8 cellular contexts compared by ENCODE assay signal in the genomic region with DNA sequence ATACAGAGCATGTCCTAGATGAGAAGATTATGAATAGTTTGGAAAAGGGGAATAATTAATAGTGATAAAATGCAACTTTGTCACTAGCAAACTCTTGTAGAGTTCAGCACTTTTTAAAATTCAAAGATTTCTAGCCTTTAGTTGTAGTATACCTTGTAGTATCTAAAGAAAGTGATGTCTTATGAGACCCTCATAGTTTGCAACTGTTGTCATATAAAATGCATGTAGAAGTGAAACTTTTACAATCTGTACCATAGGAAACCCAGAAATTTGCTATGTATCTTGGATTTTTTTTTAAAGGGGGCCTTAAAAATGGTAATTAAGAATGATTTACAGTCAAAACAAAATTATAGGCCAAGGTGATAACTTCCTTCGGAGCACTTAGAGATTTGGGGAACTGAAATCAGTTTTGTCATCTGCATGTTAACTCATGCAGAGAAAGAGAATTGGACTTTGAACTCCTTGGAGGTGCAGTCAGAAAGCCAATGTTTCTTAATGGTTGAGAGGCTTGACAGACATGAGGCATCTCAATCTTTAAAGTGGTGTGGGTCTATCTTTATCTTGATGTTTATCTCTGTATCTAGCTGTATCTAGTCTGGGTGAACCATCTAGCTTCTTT. TPM values are rescaled to one million over a fixed set of nuclear protein-coding genes. Genes with fewer than 3 reads are reported as not detected.
A peak's percentile ranks its signal among the peaks of the same experiment; 100 is the strongest.
DNase-seq lines count a peak whose midpoint lies in the region; ATAC-seq and TF ChIP-seq lines count a peak whose summit lies in the region.

No MANE protein-coding gene starts in this region.

- no peak overlapping the region for H3K14ac ChIP-seq in mesenchymal stem cell (ENCODE audit: low read length in 2 of 2)

- CTCF ChIA-PET in activated CD8-positive, alpha-beta memory T cell treated with anti-CD3 and anti-CD28 coated beads, Interleukin-2, amount 10 ng/mL, durations not matched to agents 7 days and 5 days (lab: Charles Lee), result no interaction called here

- H3K9me3 Mint-ChIP-seq in HFFc6, result no peaks in the 10 kb centered on the region
- no peaks in the 10 kb centered on the region for H3K9me3 Mint-ChIP-seq in stimulated activated effector memory CD8-positive, alpha-beta T cell treated with anti-CD3 and anti-CD28 coated beads, Interleukin-12 subunit alpha, Interleukin-12 subunit beta, amount 100 ng/mL, for 72 hours
- no peaks in the 10 kb centered on the region for H3K9me3 Mint-ChIP-seq in activated CD8-positive, alpha-beta memory T cell treated with anti-CD3 and anti-CD28 coated beads, Interleukin-2, amount 10 ng/mL, durations not matched to agents 7 days and 5 days (ENCODE audit: low read depth)

- no peaks in the 10 kb centered on the region for H3K27me3 ChIP-seq in mesenchymal stem cell (ENCODE audit: control insufficient read depth in 1 of 2, insufficient read depth in 1 of 2, low read length in 2 of 2)

- no peaks in the 10 kb centered on the region for H3K9me3 ChIP-seq in mesenchymal stem cell (ENCODE audit: control insufficient read depth, low read length)

- H3K36me3 Mint-ChIP-seq in HFFc6 (ENCODE audit: low read depth), result no peaks in the 10 kb centered on the region
- H3K36me3 Mint-ChIP-seq in stimulated activated effector memory CD8-positive, alpha-beta T cell treated with anti-CD3 and anti-CD28 coated beads, Interleukin-12 subunit alpha, Interleukin-12 subunit beta, amount 100 ng/mL, for 72 hours, result no peaks in the 10 kb centered on the region
- peaks cover 2% of the 10 kb centered on the region for H3K36me3 Mint-ChIP-seq in activated CD8-positive, alpha-beta memory T cell treated with anti-CD3 and anti-CD28 coated beads, Interleukin-2, amount 10 ng/mL, durations not matched to agents 7 days and 5 days

- no peak overlapping the region for H4K91ac ChIP-seq in mesenchymal stem cell (ENCODE audit: low read length)

- H3K27me3 Mint-ChIP-seq in HFFc6 (ENCODE audit: insufficient read depth), result no peaks in the 10 kb centered on the region
- peaks cover 29% of the 10 kb centered on the region for H3K27me3 Mint-ChIP-seq in activated CD8-positive, alpha-beta memory T cell treated with anti-CD3 and anti-CD28 coated beads, Interleukin-2, amount 10 ng/mL, durations not matched to agents 7 days and 5 days

- no peak overlapping the region for H2BK120ac ChIP-seq in mesenchymal stem cell (ENCODE audit: low read depth, low read length)

- peak overlapping the region in 1 of 2 experiments; percentile 91 for H3K4me3 ChIP-seq in mesenchymal stem cell (ENCODE audit: insufficient read depth in 1 of 2, low read depth in 1 of 2, low read length in 2 of 2)

- H3K18ac ChIP-seq in mesenchymal stem cell (ENCODE audit: low read depth in 1 of 2, low read length in 2 of 2), result no peak overlapping the region

- peaks cover 7% of the 10 kb centered on the region for H3K4me1 ChIP-seq in mesenchymal stem cell (ENCODE audit: control insufficient read depth, insufficient read depth, low read depth, low read length)

- H3K23ac ChIP-seq in mesenchymal stem cell (ENCODE audit: low read length in 2 of 2), result no peak overlapping the region

- H3K79me1 ChIP-seq in mesenchymal stem cell (replicated peaks; ENCODE audit: low read length, poor library complexity, severe bottlenecking), result no peaks in the 10 kb centered on the region

- 98% methylated on average over 1 of the region's 1 CpG for WGBS in mesenchymal stem cell

- no peak overlapping the region for H2BK12ac ChIP-seq in mesenchymal stem cell (ENCODE audit: low read length in 2 of 2)

- H2AFZ ChIP-seq in mesenchymal stem cell (ENCODE audit: low read depth, low read length), result no peak overlapping the region

- H3K4me2 ChIP-seq in mesenchymal stem cell (ENCODE audit: low read length, poor library complexity, severe bottlenecking), result no peak overlapping the region

- H2AK5ac ChIP-seq in mesenchymal stem cell (ENCODE audit: low read length, severe bottlenecking), result no peak overlapping the region

- peaks cover 31% of the 10 kb centered on the region for H3K4me1 Mint-ChIP-seq in HFFc6 (ENCODE audit: low read depth)
- peaks cover 6% of the 10 kb centered on the region for H3K4me1 Mint-ChIP-seq in stimulated activated effector memory CD8-positive, alpha-beta T cell treated with anti-CD3 and anti-CD28 coated beads, Interleukin-12 subunit alpha, Interleukin-12 subunit beta, amount 100 ng/mL, for 72 hours
- peaks cover 17% of the 10 kb centered on the region for H3K4me1 Mint-ChIP-seq in activated CD8-positive, alpha-beta memory T cell treated with anti-CD3 and anti-CD28 coated beads, Interleukin-2, amount 10 ng/mL, durations not matched to agents 7 days and 5 days

- H3K27ac Mint-ChIP-seq in HFFc6, result peak overlapping the region; percentile 83; the same call in 1 of the 2 replicates
- H3K27ac Mint-ChIP-seq in stimulated activated effector memory CD8-positive, alpha-beta T cell treated with anti-CD3 and anti-CD28 coated beads, Interleukin-12 subunit alpha, Interleukin-12 subunit beta, amount 100 ng/mL, for 72 hours, result no peak overlapping the region
- H3K27ac Mint-ChIP-seq in activated CD8-positive, alpha-beta memory T cell treated with anti-CD3 and anti-CD28 coated beads, Interleukin-2, amount 10 ng/mL, durations not matched to agents 7 days and 5 days, result no peak overlapping the region

- no peak overlapping the region for H2BK5ac ChIP-seq in mesenchymal stem cell (ENCODE audit: low read depth, low read length, poor library complexity, severe bottlenecking)

- ATAC-seq in GM18502 (IDR thresholded peaks at IDR 0.05; ENCODE audit: poor library complexity, unreplicated experiment), result peak; percentile 79
- ATAC-seq in stimulated activated effector memory CD8-positive, alpha-beta T cell treated with anti-CD3 and anti-CD28 coated beads, Interleukin-12 subunit alpha, Interleukin-12 subunit beta, amount 100 ng/mL, for 72 hours, result no peak
- ATAC-seq in activated CD8-positive, alpha-beta memory T cell treated with anti-CD3 and anti-CD28 coated beads, Interleukin-2, amount 10 ng/mL, durations not matched to agents 7 days and 5 days, result no peak

- TF ChIP-seq CTCF in HFFc6 (IDR thresholded peaks at IDR 0.05), result no peak

- peak overlapping the region; percentile 91 for H3K9ac ChIP-seq in mesenchymal stem cell (ENCODE audit: low read length)

- no peak overlapping the region for H2BK15ac ChIP-seq in mesenchymal stem cell (ENCODE audit: low read depth, poor library complexity, severe bottlenecking)

- no peak overlapping the region for H4K8ac ChIP-seq in mesenchymal stem cell (ENCODE audit: low read length)

- H3K4ac ChIP-seq in mesenchymal stem cell (ENCODE audit: low read depth in 1 of 2, low read length in 2 of 2), result no peak overlapping the region

- no peaks in the 10 kb centered on the region for H3K36me3 ChIP-seq in mesenchymal stem cell (ENCODE audit: control insufficient read depth in 1 of 2, insufficient read depth in 2 of 2, low read depth in 1 of 2, low read length in 2 of 2)

- no peak overlapping the region for H3K27ac ChIP-seq in mesenchymal stem cell (ENCODE audit: low read length, poor library complexity, severe bottlenecking)

- DNase-seq in HFFc6 (no peak), NOMO-1 treated with dmso at 0.1 percent for 144 hours (lab: John Stamatoyannopoulos, UW; ENCODE audit: unreplicated experiment) (peak; percentile 90), mesenchymal stem cell (no peak), NCI-H1417 (lab: John Stamatoyannopoulos, UW) (no peak), OCI-M1 (lab: John Stamatoyannopoulos, UW) (no peak)
- DNase-seq in stimulated activated effector memory CD8-positive, alpha-beta T cell treated with anti-CD3 and anti-CD28 coated beads, Interleukin-12 subunit alpha, Interleukin-12 subunit beta, amount 100 ng/mL, for 72 hours (ENCODE audit: low spot score in 2 of 2), result no peak
- no peak for DNase-seq in activated CD8-positive, alpha-beta memory T cell treated with anti-CD3 and anti-CD28 coated beads, Interleukin-2, amount 10 ng/mL, durations not matched to agents 7 days and 5 days

- H3K4me3 Mint-ChIP-seq in HFFc6, result peak overlapping the region; percentile 87
- no peak overlapping the region for H3K4me3 Mint-ChIP-seq in stimulated activated effector memory CD8-positive, alpha-beta T cell treated with anti-CD3 and anti-CD28 coated beads, Interleukin-12 subunit alpha, Interleukin-12 subunit beta, amount 100 ng/mL, for 72 hours
- no peak overlapping the region for H3K4me3 Mint-ChIP-seq in activated CD8-positive, alpha-beta memory T cell treated with anti-CD3 and anti-CD28 coated beads, Interleukin-2, amount 10 ng/mL, durations not matched to agents 7 days and 5 days

RNA-seq across cellular contexts. Expression of a gene that starts 1.3 kb away (rescaled TPM):
- total RNA-seq in HFFc6 (2021; fragmentation: NEBNext Ultra II Directional; extraction: Animal tissue kit (Norgen Biotek cat#: 25700)), result 1 to 10 TPM in 4 of 6 experiments, under 1 TPM in 2; 0.28 to 1.6 (median 1.2) TPM
- polyA plus RNA-seq in mesenchymal stem cell (2013, experiment 1 of 2), result 0.14 TPM
- 0.18 TPM for polyA plus RNA-seq in mesenchymal stem cell (2013, experiment 2 of 2)
- under 1 TPM; 0.23 to 0.80 TPM for total RNA-seq in activated CD8-positive, alpha-beta memory T cell treated with anti-CD3 and anti-CD28 coated beads, Interleukin-2, amount 10 ng/mL, durations not matched to agents 7 days and 5 days
